Comparison of ENCODE assay signal across 1 cellular context in the genomic region with DNA sequence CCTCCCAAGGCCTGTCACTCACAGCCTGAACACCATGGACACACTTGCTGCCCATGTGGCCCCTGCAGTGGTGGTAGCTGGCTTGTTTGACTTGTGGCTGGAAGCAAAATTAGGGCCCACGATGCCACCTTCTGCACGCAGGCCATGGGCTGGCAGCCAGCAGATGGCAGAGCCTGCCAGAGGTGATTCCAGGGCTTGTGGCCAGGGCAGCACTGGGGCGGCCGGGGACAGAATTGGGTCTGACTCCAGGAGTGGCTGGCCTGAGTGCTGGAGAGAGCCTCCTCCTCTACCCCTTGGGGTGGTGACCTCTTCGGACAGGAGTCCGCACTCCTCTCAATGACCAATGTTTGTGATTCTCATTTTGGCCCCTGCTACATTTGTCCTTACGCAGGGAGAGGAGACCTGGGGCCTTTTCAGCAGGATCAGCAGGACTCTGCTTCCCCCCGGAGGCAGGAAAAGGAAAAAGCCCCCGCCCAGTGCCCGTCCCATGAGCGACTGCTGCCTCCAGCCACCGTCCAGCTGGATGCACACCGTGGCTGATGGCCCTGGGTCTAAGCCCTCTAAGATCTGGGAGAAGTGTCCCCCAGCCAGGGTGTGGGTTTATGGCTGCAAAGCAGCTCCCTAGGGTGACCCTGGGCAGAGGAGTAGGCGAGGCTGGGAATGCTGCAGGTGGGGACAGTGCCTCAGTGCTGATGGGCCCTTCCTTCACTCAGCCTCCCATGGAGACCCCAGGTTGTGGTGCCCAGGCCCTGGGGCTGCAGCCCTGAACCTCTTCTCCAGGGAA.
TF ChIP-seq lines count a peak whose summit lies in the region.

No MANE protein-coding gene starts in this region.

TF ChIP-seq in WTC11, 78 proteins besides CTCF, POLR2A, EP300 and RAD21 (continued from another document):
- TF ChIP-seq NR1H2 (CRISPR knock-in tag; IDR thresholded peaks at IDR 0.05) (no peak), ETV6 (CRISPR knock-in tag; IDR thresholded peaks at IDR 0.05) (peak; percentile 35; the same call in 1 of the 2 replicates), ZNF317 (CRISPR knock-in tag; IDR thresholded peaks at IDR 0.05; ENCODE audit: borderline replicate concordance, low read depth) (no peak), FOXJ3 (CRISPR knock-in tag; IDR thresholded peaks at IDR 0.05; ENCODE audit: borderline replicate concordance) (no peak), ZNF121 (CRISPR knock-in tag; IDR thresholded peaks at IDR 0.05) (0 out of 2 replicates have a peak, but pooled peaks have one; percentile 14), GABPB1 (CRISPR knock-in tag; IDR thresholded peaks at IDR 0.05) (0 out of 2 replicates have a peak, but pooled peaks have one; percentile 21)
